Comparison of ENCODE assay signal across 2 cellular contexts in genomic region chr2:181911830-181912229, GRCh38.
TF ChIP-seq lines count a peak whose summit lies in the region.

No MANE protein-coding gene starts in this region.

TF ChIP-seq in GM12878, 131 proteins besides CTCF, POLR2A, EP300 and RAD21 (continues in another document):
- TF ChIP-seq CBX5 (IDR thresholded peaks at IDR 0.05; ENCODE audit: low read depth) = no peak
- no peak for TF ChIP-seq SMAD5 (IDR thresholded peaks at IDR 0.05; ENCODE audit: low read depth)
- TF ChIP-seq, protein P1, sequence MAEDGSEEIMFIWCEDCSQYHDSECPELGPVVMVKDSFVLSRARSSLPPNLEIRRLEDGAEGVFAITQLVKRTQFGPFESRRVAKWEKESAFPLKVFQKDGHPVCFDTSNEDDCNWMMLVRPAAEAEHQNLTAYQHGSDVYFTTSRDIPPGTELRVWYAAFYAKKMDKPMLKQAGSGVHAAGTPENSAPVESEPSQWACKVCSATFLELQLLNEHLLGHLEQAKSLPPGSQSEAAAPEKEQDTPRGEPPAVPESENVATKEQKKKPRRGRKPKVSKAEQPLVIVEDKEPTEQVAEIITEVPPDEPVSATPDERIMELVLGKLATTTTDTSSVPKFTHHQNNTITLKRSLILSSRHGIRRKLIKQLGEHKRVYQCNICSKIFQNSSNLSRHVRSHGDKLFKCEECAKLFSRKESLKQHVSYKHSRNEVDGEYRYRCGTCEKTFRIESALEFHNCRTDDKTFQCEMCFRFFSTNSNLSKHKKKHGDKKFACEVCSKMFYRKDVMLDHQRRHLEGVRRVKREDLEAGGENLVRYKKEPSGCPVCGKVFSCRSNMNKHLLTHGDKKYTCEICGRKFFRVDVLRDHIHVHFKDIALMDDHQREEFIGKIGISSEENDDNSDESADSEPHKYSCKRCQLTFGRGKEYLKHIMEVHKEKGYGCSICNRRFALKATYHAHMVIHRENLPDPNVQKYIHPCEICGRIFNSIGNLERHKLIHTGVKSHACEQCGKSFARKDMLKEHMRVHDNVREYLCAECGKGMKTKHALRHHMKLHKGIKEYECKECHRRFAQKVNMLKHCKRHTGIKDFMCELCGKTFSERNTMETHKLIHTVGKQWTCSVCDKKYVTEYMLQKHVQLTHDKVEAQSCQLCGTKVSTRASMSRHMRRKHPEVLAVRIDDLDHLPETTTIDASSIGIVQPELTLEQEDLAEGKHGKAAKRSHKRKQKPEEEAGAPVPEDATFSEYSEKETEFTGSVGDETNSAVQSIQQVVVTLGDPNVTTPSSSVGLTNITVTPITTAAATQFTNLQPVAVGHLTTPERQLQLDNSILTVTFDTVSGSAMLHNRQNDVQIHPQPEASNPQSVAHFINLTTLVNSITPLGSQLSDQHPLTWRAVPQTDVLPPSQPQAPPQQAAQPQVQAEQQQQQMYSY (CRISPR knock-in tag; IDR thresholded peaks at IDR 0.05) = no peak
- no peak for TF ChIP-seq SP1 (IDR thresholded peaks at IDR 0.05; ENCODE audit: low read depth, low read length)
- TF ChIP-seq ZBED1 (IDR thresholded peaks at IDR 0.05; ENCODE audit: borderline replicate concordance) = no peak
- no peak for TF ChIP-seq RCOR1 (conservative IDR thresholded peaks at IDR 0.05; ENCODE audit: low read depth, low read length)
- TF ChIP-seq EZH2 (IDR thresholded peaks at IDR 0.05; ENCODE audit: borderline replicate concordance, control insufficient read depth, low read depth, low read length) = no peak
- TF ChIP-seq ZNF687 (IDR thresholded peaks at IDR 0.05) = no peak
- TF ChIP-seq, protein P2, sequence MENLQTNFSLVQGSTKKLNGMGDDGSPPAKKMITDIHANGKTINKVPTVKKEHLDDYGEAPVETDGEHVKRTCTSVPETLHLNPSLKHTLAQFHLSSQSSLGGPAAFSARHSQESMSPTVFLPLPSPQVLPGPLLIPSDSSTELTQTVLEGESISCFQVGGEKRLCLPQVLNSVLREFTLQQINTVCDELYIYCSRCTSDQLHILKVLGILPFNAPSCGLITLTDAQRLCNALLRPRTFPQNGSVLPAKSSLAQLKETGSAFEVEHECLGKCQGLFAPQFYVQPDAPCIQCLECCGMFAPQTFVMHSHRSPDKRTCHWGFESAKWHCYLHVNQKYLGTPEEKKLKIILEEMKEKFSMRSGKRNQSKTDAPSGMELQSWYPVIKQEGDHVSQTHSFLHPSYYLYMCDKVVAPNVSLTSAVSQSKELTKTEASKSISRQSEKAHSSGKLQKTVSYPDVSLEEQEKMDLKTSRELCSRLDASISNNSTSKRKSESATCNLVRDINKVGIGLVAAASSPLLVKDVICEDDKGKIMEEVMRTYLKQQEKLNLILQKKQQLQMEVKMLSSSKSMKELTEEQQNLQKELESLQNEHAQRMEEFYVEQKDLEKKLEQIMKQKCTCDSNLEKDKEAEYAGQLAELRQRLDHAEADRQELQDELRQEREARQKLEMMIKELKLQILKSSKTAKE (IDR thresholded peaks at IDR 0.05; ENCODE audit: low read depth, poor library complexity, severe bottlenecking) = no peak
- TF ChIP-seq HCFC1 (IDR thresholded peaks at IDR 0.05; ENCODE audit: low read length) = no peak

TF ChIP-seq in HepG2, 621 proteins besides CTCF, POLR2A, EP300 and RAD21:
- TF ChIP-seq TCF7L2 (IDR thresholded peaks at IDR 0.05; ENCODE audit: low read depth, low read length) = no peak
TF ChIP-seq in HepG2: peak in this region for 0.
